24 cellular contexts compared by ENCODE assay signal in genomic region chr4:75089206-75089605, GRCh38.
DNase-seq lines count a peak whose midpoint lies in the region; ATAC-seq, FAIRE-seq and TF ChIP-seq lines count a peak whose summit lies in the region.
"Had no signal": no experiment of that assay in that cellular context is flagged by ENCODE, and none has a peak within 500 bp of the region (broad histone marks: within the 10 kb centered on the region; RNA-seq: fewer than 3 reads in every experiment).

No MANE protein-coding gene starts in this region.

- peak; percentile 63 for FAIRE-seq in GM12892 (lab: Jason Lieb, UNC)
- FAIRE-seq: A549, GM12891, GM19239, H1 had no signal

- H3K4me3 Mint-ChIP-seq in CD14-positive monocyte = no peak overlapping the region
- H3K4me3 Mint-ChIP-seq: CD4-positive, alpha-beta memory T cell; H9 had no signal

- H3K9me3 ChIP-seq in mucosa of descending colon = no peaks in the 10 kb centered on the region
- H3K9me3 ChIP-seq: A549, BE2C had no signal

- H3K9me3 Mint-ChIP-seq in CD14-positive monocyte = peaks cover 0 to 3% (median 0%) of the 10 kb centered on the region in 7 donors

- peaks cover 0 to 3% (median 0%) of the 10 kb centered on the region in 3 donors for H3K27me3 Mint-ChIP-seq in CD14-positive monocyte (ENCODE audit: low read depth in 3 of 3)

- no peaks in the 10 kb centered on the region for H3K36me3 ChIP-seq in mucosa of descending colon (ENCODE audit: low read depth)
- H3K36me3 ChIP-seq: BE2C; BLaER1 treated with 17β-estradiol and CSF1 and Interleukin-3, amounts not matched to agents 10 nM and 100 nM had no signal

- no peaks in the 10 kb centered on the region for H3K4me1 ChIP-seq in mucosa of descending colon (ENCODE audit: low read depth)
- H3K4me1 ChIP-seq: A549; BE2C; BLaER1 treated with 17β-estradiol and CSF1 and Interleukin-3, amounts not matched to agents 10 nM and 100 nM had no signal

- DNase-seq in GM12892 (ENCODE audit: insufficient read length) (no peak), HuH-7 (ENCODE audit: low spot score) (peak; percentile 9), fibroblast of villous mesenchyme (ENCODE audit: low read depth) (peak; percentile 15), CD14-positive monocyte (ENCODE audit: low spot score) (no peak), mucosa of descending colon (no peak)
- DNase-seq: 8988T; ACHN; AML-193; BE2C; Calu3; CD4-positive, alpha-beta memory T cell; COR-L47; DMS53; DMS79 treated with DMSO at 0.1 percent for 48 hours; GF-D8; GM23248; H9 had no signal

- H3K4me1 Mint-ChIP-seq in CD14-positive monocyte = no peaks in the 10 kb centered on the region
- H3K4me1 Mint-ChIP-seq: CD4-positive, alpha-beta memory T cell had no signal

- TF ChIP-seq CTCF in fibroblast of villous mesenchyme (IDR thresholded peaks at IDR 0.05; ENCODE audit: insufficient read depth, low read depth, low read length) (no peak), CD14-positive monocyte (IDR thresholded peaks at IDR 0.05) (no peak), mucosa of descending colon (IDR thresholded peaks at IDR 0.05) (no peak)

- H3K36me3 Mint-ChIP-seq in CD14-positive monocyte = no peaks in the 10 kb centered on the region
- H3K36me3 Mint-ChIP-seq: CD4-positive, alpha-beta memory T cell had no signal

- no peak for TF ChIP-seq POLR2A in GM12892 (IDR thresholded peaks at IDR 0.05; ENCODE audit: low read depth, low read length)

- no peak overlapping the region for H3K27ac Mint-ChIP-seq in CD14-positive monocyte
- H3K27ac Mint-ChIP-seq: CD4-positive, alpha-beta memory T cell; H9 had no signal

- intact Hi-C loops in CD14-positive monocyte (cut with micrococcal nuclease) (no loop called here), mucosa of descending colon (cut with DNase I, micrococcal nuclease) (no loop called here)

- ATAC-seq in mucosa of descending colon = no peak
- no peak for ATAC-seq in HG03457 (IDR thresholded peaks at IDR 0.05; ENCODE audit: unreplicated experiment)
- ATAC-seq: A549, HCT116 had no signal

- H3K4me3 ChIP-seq in fibroblast of villous mesenchyme (ENCODE audit: low read depth, low read length) (no peak overlapping the region), mucosa of descending colon (no peak overlapping the region)
- H3K4me3 ChIP-seq: A549; BLaER1 treated with 17β-estradiol and CSF1 and Interleukin-3, amounts not matched to agents 10 nM and 100 nM; GM23248 had no signal

Comparison
In these comparisons a context has a peak if more than half of its experiments do, and no peak if none do; other contexts are left out.
1. DNase-seq: peak in HuH-7 (single experiment) and fibroblast of villous mesenchyme (single experiment); none in GM12892 (single experiment), CD14-positive monocyte (single experiment) and mucosa of descending colon (0 of 3).